1 cellular context compared by ENCODE assay signal in the genomic region with DNA sequence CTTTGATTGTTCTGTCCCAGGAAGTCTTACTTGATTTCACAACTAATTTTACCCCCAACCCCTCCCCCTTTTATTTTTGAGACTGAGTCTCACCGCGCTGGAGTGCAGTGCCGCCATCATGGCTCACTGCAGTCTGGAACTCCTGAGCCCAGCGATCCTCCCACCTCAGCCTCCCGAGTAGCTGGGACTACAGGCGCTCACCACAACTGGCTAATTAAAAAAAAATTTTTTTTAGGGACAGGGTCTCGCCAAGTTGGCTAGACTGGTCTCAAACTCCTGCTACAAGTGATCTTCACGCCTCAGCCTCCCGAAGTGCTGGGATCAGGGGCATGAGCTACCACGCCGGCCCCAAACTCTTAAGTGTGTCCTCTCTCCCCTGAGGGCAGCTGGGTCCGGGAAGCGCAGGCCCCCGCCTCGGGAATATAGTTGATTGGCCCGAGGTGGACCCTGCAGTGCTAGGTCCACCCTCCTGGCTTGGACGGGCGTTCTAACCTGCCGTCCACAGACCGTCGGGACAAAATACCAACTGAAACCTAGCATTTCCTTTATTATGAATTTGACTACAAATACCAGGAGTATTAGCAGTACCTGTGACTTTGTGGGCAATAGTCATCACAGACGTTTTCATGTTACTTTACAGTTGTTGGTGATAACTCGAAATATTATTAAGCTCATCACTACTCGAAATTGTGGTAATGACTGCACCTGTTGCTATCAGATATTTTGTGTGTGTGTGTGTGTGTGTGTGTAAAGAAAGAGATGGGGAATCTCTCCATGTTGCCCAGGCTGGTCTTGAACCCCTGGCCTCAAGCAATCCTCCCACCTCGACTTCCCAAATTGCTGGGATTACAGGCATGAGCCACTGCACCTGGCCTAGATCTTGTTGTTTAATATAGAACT.
TF ChIP-seq lines count a peak whose summit lies in the region.

No MANE protein-coding gene starts in this region.

TF ChIP-seq in WTC11, 78 proteins besides CTCF, POLR2A, EP300 and RAD21 (continued from another document):
- TF ChIP-seq FOXK1 (CRISPR knock-in tag; IDR thresholded peaks at IDR 0.05) (no peak), GABPB1 (CRISPR knock-in tag; IDR thresholded peaks at IDR 0.05) (no peak), ZNF532 (CRISPR knock-in tag; IDR thresholded peaks at IDR 0.05; ENCODE audit: borderline replicate concordance) (no peak), ZNF263 (CRISPR knock-in tag; IDR thresholded peaks at IDR 0.05; ENCODE audit: low read depth) (no peak), ELF4 (CRISPR knock-in tag; IDR thresholded peaks at IDR 0.05; ENCODE audit: low read depth) (no peak), FOXP1 (CRISPR knock-in tag; IDR thresholded peaks at IDR 0.05; ENCODE audit: borderline replicate concordance) (no peak), E2F1 (CRISPR knock-in tag; IDR thresholded peaks at IDR 0.05) (no peak), NR2C2 (CRISPR knock-in tag; IDR thresholded peaks at IDR 0.05) (no peak)
- TF ChIP-seq, protein P1, sequence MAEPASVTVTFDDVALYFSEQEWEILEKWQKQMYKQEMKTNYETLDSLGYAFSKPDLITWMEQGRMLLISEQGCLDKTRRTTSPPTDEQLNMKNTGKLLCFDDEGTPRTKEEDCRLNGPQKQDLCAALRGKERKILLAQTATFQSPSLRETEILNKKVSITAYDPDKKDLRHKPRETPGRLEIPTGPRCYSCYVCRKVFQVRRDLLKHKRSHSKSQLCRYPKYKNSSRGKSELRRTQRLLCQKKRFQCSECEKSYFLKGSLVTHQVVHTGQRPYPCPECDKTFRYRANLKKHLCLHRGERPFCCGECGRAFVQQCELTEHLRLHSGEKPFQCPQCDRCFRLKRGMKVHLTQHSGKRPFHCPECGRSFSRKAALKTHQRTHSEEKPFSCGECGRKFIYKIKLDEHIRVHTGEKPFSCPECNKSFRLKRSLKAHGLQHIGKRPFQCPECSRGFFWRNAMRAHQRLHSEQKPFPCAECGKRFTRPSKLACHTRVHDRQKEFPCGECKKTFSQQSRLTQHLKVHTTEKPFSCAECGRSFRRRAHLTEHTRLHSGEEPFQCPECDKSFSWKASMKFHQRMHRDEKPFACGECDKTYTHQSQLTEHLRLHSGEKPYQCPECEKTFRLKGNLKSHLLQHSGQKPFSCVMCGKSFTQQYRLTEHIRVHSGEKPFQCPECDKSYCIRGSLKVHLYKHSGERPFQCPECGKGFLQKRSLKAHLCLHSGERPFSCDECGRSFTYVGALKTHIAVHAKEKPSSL (CRISPR knock-in tag; conservative IDR thresholded peaks at IDR 0.05), result no peak
- TF ChIP-seq, protein P2, sequence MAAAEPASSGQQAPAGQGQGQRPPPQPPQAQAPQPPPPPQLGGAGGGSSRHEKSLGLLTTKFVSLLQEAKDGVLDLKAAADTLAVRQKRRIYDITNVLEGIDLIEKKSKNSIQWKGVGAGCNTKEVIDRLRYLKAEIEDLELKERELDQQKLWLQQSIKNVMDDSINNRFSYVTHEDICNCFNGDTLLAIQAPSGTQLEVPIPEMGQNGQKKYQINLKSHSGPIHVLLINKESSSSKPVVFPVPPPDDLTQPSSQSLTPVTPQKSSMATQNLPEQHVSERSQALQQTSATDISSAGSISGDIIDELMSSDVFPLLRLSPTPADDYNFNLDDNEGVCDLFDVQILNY (CRISPR knock-in tag; IDR thresholded peaks at IDR 0.05), result no peak
